ENCODE assay signal across 12 cellular contexts in genomic region chr7:121504478-121504877, GRCh38.
DNase-seq lines count a peak whose midpoint lies in the region; ATAC-seq, FAIRE-seq and TF ChIP-seq lines count a peak whose summit lies in the region.
"Had no signal": no experiment of that assay in that cellular context is flagged by ENCODE, and none has a peak within 500 bp of the region (broad histone marks: within the 10 kb centered on the region; RNA-seq: fewer than 3 reads in every experiment).

No MANE protein-coding gene starts in this region.

- POLR2A ChIA-PET in A549 (lab: Yijun Ruan, JAX) = no interaction called here

- H3K27me3 Mint-ChIP-seq in activated T-cell treated with anti-CD3 and anti-CD28 coated beads, Interleukin-2, amount 50 U/mL, for 72 hours (ENCODE audit: low read depth) = peaks cover 20% of the 10 kb centered on the region

- no peaks in the 10 kb centered on the region for H3K27me3 ChIP-seq in kidney epithelial cell (ENCODE audit: control insufficient read depth, insufficient read depth, low read length)
- H3K27me3 ChIP-seq: BLaER1 had no signal

- H3K27ac Mint-ChIP-seq in activated T-cell treated with anti-CD3 and anti-CD28 coated beads, Interleukin-2, amount 50 U/mL, for 72 hours = no peak overlapping the region

- H3K27ac ChIP-seq in A549 = no peak overlapping the region; a peak in 1 of 6 replicates
- H3K27ac ChIP-seq: BLaER1 had no signal

- H3K4me3 Mint-ChIP-seq in activated T-cell treated with anti-CD3 and anti-CD28 coated beads, Interleukin-2, amount 50 U/mL, for 72 hours = no peak overlapping the region

- no peak for TF ChIP-seq EP300 in A549 (IDR thresholded peaks at IDR 0.05)

- WGBS in A549 (ENCODE audit: missing lambda C conversion rate) = 33% methylated on average over 5 of the region's 5 CpGs

- no peaks in the 10 kb centered on the region for H3K4me1 ChIP-seq in A549
- H3K4me1 ChIP-seq: BLaER1 had no signal

- FAIRE-seq in A549 (lab: Jason Lieb, UNC) = no peak
- FAIRE-seq in HTR-8/SVneo (lab: Jason Lieb, UNC) = no peak

- H3K4me3 ChIP-seq in A549 (no peak overlapping the region), kidney epithelial cell (ENCODE audit: low read depth, low read length) (no peak overlapping the region)
- H3K4me3 ChIP-seq: BLaER1 had no signal

- H3K4me1 Mint-ChIP-seq in activated T-cell treated with anti-CD3 and anti-CD28 coated beads, Interleukin-2, amount 50 U/mL, for 72 hours (ENCODE audit: low read depth) = peaks cover 17% of the 10 kb centered on the region

- TF ChIP-seq POLR2A in A549 (IDR thresholded peaks at IDR 0.05; ENCODE audit: low read length) = no peak

- peaks cover 15% of the 10 kb centered on the region; the same call in 1 of the 3 replicates for H3K9me3 ChIP-seq in A549

- TF ChIP-seq RAD21 in A549 (conservative IDR thresholded peaks at IDR 0.05 in 1 of 2, IDR thresholded peaks at IDR 0.05 in 1 of 2) = no peak

- H3K4me2 ChIP-seq in A549 = peak overlapping the region; percentile 28; the same call in 1 of the 3 replicates
- H3K4me2 ChIP-seq: BLaER1 had no signal

- H3K36me3 ChIP-seq in kidney epithelial cell (ENCODE audit: control insufficient read depth, insufficient read depth, low read length) = no peaks in the 10 kb centered on the region
- H3K36me3 ChIP-seq: BLaER1 had no signal

- peaks cover 17 to 26% of the 10 kb centered on the region in 2 donors for H3K36me3 Mint-ChIP-seq in activated T-cell treated with anti-CD3 and anti-CD28 coated beads, Interleukin-2, amount 50 U/mL, for 72 hours (ENCODE audit: insufficient read depth in 2 of 2)

- in situ Hi-C loops in GM13977 (cut with MboI; ENCODE audit: low pct_unique_long_range_greater_than_20kb, low sequenced_read_pairs, unreplicated experiment) = no loop called here

- CTCF ChIA-PET in A549 (lab: Yijun Ruan, JAX) = no interaction called here

- ATAC-seq in A549 = peak in 1 of 2 experiments; percentile 64; a peak in 3 of 6 replicates
- ATAC-seq in HG03045 (IDR thresholded peaks at IDR 0.05; ENCODE audit: unreplicated experiment) = no peak
- no peak for ATAC-seq in activated T-cell treated with anti-CD3 and anti-CD28 coated beads, Interleukin-2, amount 50 U/mL, for 72 hours (replicated peaks in 1 of 2)

- H3K9me3 Mint-ChIP-seq in activated T-cell treated with anti-CD3 and anti-CD28 coated beads, Interleukin-2, amount 50 U/mL, for 72 hours = peaks cover 16 to 25% of the 10 kb centered on the region in 2 donors

- TF ChIP-seq CTCF in A549 (IDR thresholded peaks at IDR 0.05) = no peak
- TF ChIP-seq CTCF in kidney epithelial cell (IDR thresholded peaks at IDR 0.05; ENCODE audit: insufficient read depth, low read length, poor library complexity, severe bottlenecking) = no peak
- no peak for TF ChIP-seq CTCF in GM13977 (IDR thresholded peaks at IDR 0.05; ENCODE audit: extremely low read depth, insufficient read depth, missing control alignments)

- DNase-seq in A549 (ENCODE audit: low read depth in 1 of 2, low spot score in 1 of 2) = peak; percentile 14 to 17
- DNase-seq in HTR-8/SVneo (ENCODE audit: insufficient read length, low spot score) = peak; percentile 56
- peak; percentile 11 for DNase-seq in brain pericyte (ENCODE audit: low read depth, low spot score)
- peak; percentile 76 for DNase-seq in kidney epithelial cell (ENCODE audit: low read depth)
- no peak for DNase-seq in NK-92 (lab: John Stamatoyannopoulos, UW; ENCODE audit: unreplicated experiment)
- no peak for DNase-seq in GM13977 (ENCODE audit: low spot score)
- DNase-seq in activated T-cell treated with anti-CD3 and anti-CD28 coated beads, Interleukin-2, amount 50 U/mL, for 72 hours = no peak
- DNase-seq: activated T-cell treated with anti-CD3 and anti-CD28 coated beads, Interleukin-2, amount 50 U/mL, for 48 hours; NCI-H2171 treated with DMSO at 0.1 percent for 48 hours; stimulated activated CD4-positive, alpha-beta T cell treated with anti-CD3 and anti-CD28 coated beads, Interleukin-2, amount 100 ng/mL, for 24 hours had no signal

TF ChIP-seq in A549, 52 proteins besides CTCF, POLR2A, EP300 and RAD21:
- TF ChIP-seq CEBPB (IDR thresholded peaks at IDR 0.05) (no peak), EHF (CRISPR knock-in tag; IDR thresholded peaks at IDR 0.05) (no peak), FOSL2 (IDR thresholded peaks at IDR 0.05) (no peak), FOSL2 (CRISPR knock-in tag; IDR thresholded peaks at IDR 0.05) (peak; percentile 53; the same call in 1 of the 2 replicates)

Comparison
In these comparisons a context has a peak if more than half of its experiments do, and no peak if none do; other contexts are left out.
1. DNase-seq: peak in A549 (2 of 2), HTR-8/SVneo (single experiment), brain pericyte (single experiment) and kidney epithelial cell (single experiment); none in NK-92 (single experiment), GM13977 (single experiment) and activated T-cell treated with anti-CD3 and anti-CD28 coated beads, Interleukin-2, amount 50 U/mL, for 72 hours (0 of 2).